ENCODE assay signal across 2 cellular contexts in the genomic region with DNA sequence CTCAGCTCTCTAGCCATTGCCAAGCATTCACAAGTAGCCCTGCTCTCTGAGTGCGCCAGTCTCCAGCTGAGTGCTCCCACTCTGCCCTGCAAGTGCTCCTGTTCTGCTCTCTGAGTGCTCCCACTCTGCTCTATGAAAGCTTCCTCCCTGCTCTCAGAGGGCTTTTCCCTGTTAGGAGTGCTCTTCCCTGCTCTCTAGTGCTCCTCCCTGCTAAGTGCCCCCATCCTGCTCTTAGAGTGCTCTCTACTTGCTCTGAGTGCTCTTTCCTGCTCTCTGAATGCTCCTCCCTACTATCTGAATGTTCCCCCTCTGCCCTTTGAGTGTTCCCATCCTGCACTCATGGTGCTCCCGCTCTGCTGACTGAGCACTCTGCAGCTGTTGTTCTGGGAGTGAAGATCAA.
TF ChIP-seq lines count a peak whose summit lies in the region.

No MANE protein-coding gene starts in this region.

TF ChIP-seq in HepG2, 621 proteins besides CTCF, POLR2A, EP300 and RAD21:
- peak; percentile 65 for TF ChIP-seq ZNF263 (CRISPR knock-in tag; IDR thresholded peaks at IDR 0.05)
- no peak for TF ChIP-seq ADNP (CRISPR knock-in tag; IDR thresholded peaks at IDR 0.05)
- no peak for TF ChIP-seq MED1 (CRISPR knock-in tag; IDR thresholded peaks at IDR 0.05)
- no peak for TF ChIP-seq ZNF556 (CRISPR knock-in tag; IDR thresholded peaks at IDR 0.05; ENCODE audit: borderline replicate concordance)

TF ChIP-seq in K562, 482 proteins besides CTCF, POLR2A, EP300 and RAD21:
- TF ChIP-seq ZNF263 (CRISPR knock-in tag; IDR thresholded peaks at IDR 0.05; ENCODE audit: borderline replicate concordance) = peak; percentile 61; the same call in 1 of the 2 replicates
- TF ChIP-seq DEAF1 (CRISPR knock-in tag; IDR thresholded peaks at IDR 0.05) = no peak
